ENCODE assay signal across 15 cellular contexts in genomic region chr2:121273116-121273515, GRCh38. TPM values are rescaled to one million over a fixed set of nuclear protein-coding genes. Genes with fewer than 3 reads are reported as not detected.
DNase-seq lines count a peak whose midpoint lies in the region; ATAC-seq lines count a peak whose summit lies in the region.
"Had no signal": no experiment of that assay in that cellular context is flagged by ENCODE, and none has a peak within 500 bp of the region (broad histone marks: within the 10 kb centered on the region; RNA-seq: fewer than 3 reads in every experiment).

No MANE protein-coding gene starts in this region.

- no peaks in the 10 kb centered on the region for H3K79me1 ChIP-seq in trophoblast cell (ENCODE audit: low read length)

- no peak overlapping the region for H3K14ac ChIP-seq in trophoblast cell (ENCODE audit: low read length)

- H4K91ac ChIP-seq in trophoblast cell (ENCODE audit: low read depth, low read length), result no peak overlapping the region

- H3K4me1 Mint-ChIP-seq in stimulated activated naive CD8-positive, alpha-beta T cell treated with anti-CD3 and anti-CD28 coated beads, Interleukin-15, amount 100 ng/mL, for 72 hours, result no peaks in the 10 kb centered on the region
- H3K4me1 Mint-ChIP-seq: CD8-positive, alpha-beta memory T cell had no signal

- no peak overlapping the region for H3K27ac Mint-ChIP-seq in stimulated activated naive CD8-positive, alpha-beta T cell treated with anti-CD3 and anti-CD28 coated beads, Interleukin-15, amount 100 ng/mL, for 72 hours
- H3K27ac Mint-ChIP-seq: CD8-positive, alpha-beta memory T cell; HFFc6; IgD-negative memory B cell had no signal

- H3K4ac ChIP-seq in trophoblast cell (ENCODE audit: low read depth, low read length), result no peak overlapping the region

- no peak overlapping the region for H3K18ac ChIP-seq in trophoblast cell (ENCODE audit: low read length)

- H2BK12ac ChIP-seq in trophoblast cell (ENCODE audit: low read length), result no peak overlapping the region

- H2BK5ac ChIP-seq in trophoblast cell (ENCODE audit: low read depth, low read length, poor library complexity), result no peak overlapping the region

- H3K4me2 ChIP-seq in trophoblast cell (ENCODE audit: low read length), result no peak overlapping the region
- H3K4me2 ChIP-seq: BLaER1 had no signal

- no peak overlapping the region for H3K27ac ChIP-seq in trophoblast cell (ENCODE audit: low read depth, low read length)
- H3K27ac ChIP-seq: BLaER1 had no signal

- H3K4me3 Mint-ChIP-seq in stimulated activated naive CD8-positive, alpha-beta T cell treated with anti-CD3 and anti-CD28 coated beads, Interleukin-15, amount 100 ng/mL, for 72 hours, result no peak overlapping the region
- H3K4me3 Mint-ChIP-seq: CD8-positive, alpha-beta memory T cell; HFFc6; IgD-negative memory B cell had no signal

- no peak overlapping the region for H3K23ac ChIP-seq in trophoblast cell (ENCODE audit: low read length)

- no peaks in the 10 kb centered on the region for H3K36me3 ChIP-seq in trophoblast cell (ENCODE audit: control insufficient read depth in 1 of 2, insufficient read depth in 2 of 2, low read length in 2 of 2)
- H3K36me3 ChIP-seq: BLaER1 had no signal

- no peaks in the 10 kb centered on the region for H3K27me3 ChIP-seq in trophoblast cell (ENCODE audit: insufficient read depth, low read length)
- H3K27me3 ChIP-seq: BLaER1 had no signal

- WGBS in trophoblast cell (ENCODE audit: extremely low coverage, insufficient coverage, insufficient read length), result no CpG with 5 or more reads among the region's 3 CpGs

- no peak overlapping the region for H4K8ac ChIP-seq in trophoblast cell (ENCODE audit: low read depth, low read length)

- H2BK120ac ChIP-seq in trophoblast cell (ENCODE audit: insufficient read depth, low read length, poor library complexity), result no peak overlapping the region

- peak; percentile 54 for DNase-seq in amniotic epithelial cell (ENCODE audit: low read depth)
- DNase-seq in left colon, result peak in 1 of 2 donors; percentile 27
- DNase-seq in trophoblast cell, result peak; percentile 73 to 79
- DNase-seq in stimulated activated naive CD8-positive, alpha-beta T cell treated with anti-CD3 and anti-CD28 coated beads, Interleukin-15, amount 100 ng/mL, for 72 hours, result no peak
- no peak for DNase-seq in UCSD-AML1 (lab: John Stamatoyannopoulos, UW; ENCODE audit: unreplicated experiment)
- no peak for DNase-seq in COLO829 (ENCODE audit: low spot score)
- DNase-seq: AML-193; Calu3; CD8-positive, alpha-beta memory T cell; DMS 273 treated with DMSO at 0.1 percent for 48 hours; HCEC 1CT; HFFc6 had no signal

- H2AK5ac ChIP-seq in trophoblast cell (ENCODE audit: low read length), result no peak overlapping the region

- no peak overlapping the region for H2AFZ ChIP-seq in trophoblast cell (ENCODE audit: insufficient read depth, low read length, poor library complexity)

- ATAC-seq in left colon, result peak; percentile 92
- no peak for ATAC-seq in stimulated activated naive CD8-positive, alpha-beta T cell treated with anti-CD3 and anti-CD28 coated beads, Interleukin-15, amount 100 ng/mL, for 72 hours
- no peak for ATAC-seq in HG02798 (IDR thresholded peaks at IDR 0.05; ENCODE audit: poor library complexity, unreplicated experiment)

- no peak overlapping the region for H4K12ac ChIP-seq in trophoblast cell (ENCODE audit: low read depth, low read length)

- H3K79me2 ChIP-seq in trophoblast cell (ENCODE audit: control insufficient read depth, insufficient read depth, low read length, poor library complexity), result no peaks in the 10 kb centered on the region

- H3K9ac ChIP-seq in trophoblast cell (ENCODE audit: low read length), result no peak overlapping the region
- H3K9ac ChIP-seq: BLaER1 had no signal

- no peak overlapping the region for H3K4me3 ChIP-seq in trophoblast cell (ENCODE audit: low read depth, low read length)
- H3K4me3 ChIP-seq: BLaER1 had no signal

- no peaks in the 10 kb centered on the region for H3K9me3 ChIP-seq in trophoblast cell (ENCODE audit: insufficient read depth, low read depth, low read length)
- H3K9me3 ChIP-seq: BLaER1 had no signal

- H3K9me3 Mint-ChIP-seq in stimulated activated naive CD8-positive, alpha-beta T cell treated with anti-CD3 and anti-CD28 coated beads, Interleukin-15, amount 100 ng/mL, for 72 hours, result no peaks in the 10 kb centered on the region
- H3K9me3 Mint-ChIP-seq: CD8-positive, alpha-beta memory T cell; HFFc6 had no signal

- intact Hi-C loops in left colon (cut with DNase I, micrococcal nuclease), result no loop called here

- peaks cover 0 to 2% of the 10 kb centered on the region in 2 experiments for H3K4me1 ChIP-seq in trophoblast cell (ENCODE audit: control insufficient read depth in 1 of 2, insufficient read depth in 2 of 2, low read length in 2 of 2)
- H3K4me1 ChIP-seq: BLaER1 had no signal

- H3K27me3 Mint-ChIP-seq in stimulated activated naive CD8-positive, alpha-beta T cell treated with anti-CD3 and anti-CD28 coated beads, Interleukin-15, amount 100 ng/mL, for 72 hours, result peaks cover 15% of the 10 kb centered on the region

RNA-seq across cellular contexts. Expression of gene TFCP2L1, which starts 11.9 kb away (rescaled TPM):
- total RNA-seq in left colon, result 100 to 1,000 TPM; 106 to 149 TPM
- 5.2 and 5.3 TPM in 2 replicates for polyA plus RNA-seq in trophoblast cell (2013)

Comparison
In these comparisons a context has a peak if more than half of its experiments do, and no peak if none do; other contexts are left out.
1. DNase-seq: peak in amniotic epithelial cell (single experiment) and trophoblast cell (2 of 2); none in stimulated activated naive CD8-positive, alpha-beta T cell treated with anti-CD3 and anti-CD28 coated beads, Interleukin-15, amount 100 ng/mL, for 72 hours (0 of 2), UCSD-AML1 (single experiment) and COLO829 (single experiment).